8 cellular contexts compared by ENCODE assay signal in the genomic region with DNA sequence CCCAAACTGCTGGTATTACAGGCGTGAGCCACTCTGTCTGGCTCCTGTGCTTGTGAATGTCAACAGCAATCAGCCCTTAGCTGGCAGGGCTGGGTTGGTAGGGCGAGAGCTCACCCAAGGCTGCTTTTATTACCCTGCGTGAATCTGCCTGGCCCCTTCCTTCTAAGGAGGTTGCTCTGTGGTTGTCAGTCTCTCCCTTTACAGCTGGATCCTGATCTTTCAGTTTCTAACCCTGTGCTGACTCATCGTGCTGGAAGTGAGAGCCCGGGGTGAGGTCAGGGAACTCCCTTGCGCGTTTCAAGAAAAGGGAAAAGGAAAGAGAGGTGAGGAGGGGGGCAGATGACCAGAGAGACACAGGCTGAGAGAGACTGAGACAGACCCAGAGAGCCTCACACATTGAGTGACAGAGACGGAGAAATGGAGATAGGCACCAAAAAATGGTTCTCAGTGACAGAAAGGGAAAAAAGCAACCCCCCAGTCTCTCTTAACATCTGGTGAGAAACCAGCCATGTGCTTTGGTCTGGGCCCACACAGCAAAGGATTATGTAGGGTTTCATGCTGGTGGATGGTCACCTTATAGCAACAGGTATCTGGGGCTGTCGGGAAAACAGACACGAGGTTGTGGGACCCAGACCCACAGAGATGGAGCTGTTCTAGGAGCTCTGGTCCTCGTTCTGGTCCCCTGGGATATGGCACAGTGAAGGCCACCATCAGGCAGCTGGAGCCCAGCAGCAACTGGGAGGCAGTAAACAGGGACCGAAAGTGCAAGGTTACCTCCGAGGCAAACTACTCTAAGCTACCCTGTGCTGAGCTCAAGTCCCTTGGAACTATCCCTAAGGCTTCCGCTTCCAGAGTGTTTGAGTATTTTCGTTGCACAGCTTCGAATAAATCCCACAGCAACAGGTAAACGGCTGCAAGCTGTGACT. TPM values are rescaled to one million over a fixed set of nuclear protein-coding genes. Genes with fewer than 3 reads are reported as not detected.
DNase-seq lines count a peak whose midpoint lies in the region; ATAC-seq and TF ChIP-seq lines count a peak whose summit lies in the region.

No MANE protein-coding gene starts in this region.

- H3K27me3 ChIP-seq in gastrocnemius medialis, result no peaks in the 10 kb centered on the region

- CTCF ChIA-PET in activated CD4-positive, alpha-beta memory T cell treated with anti-CD3 and anti-CD28 coated beads for 36 hours (lab: Charles Lee), result interaction anchor here (0.7 to 1.7 kb wide), 2 partner anchors 26 to 146 kb away, joined by 3 read pairs; partner anchors contain the start of gene SLC35E4

- H3K27ac Mint-ChIP-seq in activated CD4-positive, alpha-beta memory T cell treated with anti-CD3 and anti-CD28 coated beads for 36 hours, result peak overlapping the region; percentile 31

- H3K27ac ChIP-seq in gastrocnemius medialis, result peak overlapping the region; percentile 42 to 66 (median 53)

- H3K36me3 ChIP-seq in gastrocnemius medialis, result no peaks in the 10 kb centered on the region

- in situ Hi-C loops in gastrocnemius medialis (cut with MboI; ENCODE audit: low sequenced_read_pairs in 4 of 4), result no loop called here

- H3K4me3 Mint-ChIP-seq in activated CD4-positive, alpha-beta memory T cell treated with anti-CD3 and anti-CD28 coated beads for 36 hours, result no peak overlapping the region

- peaks cover 33% of the 10 kb centered on the region for H3K4me1 Mint-ChIP-seq in activated CD4-positive, alpha-beta memory T cell treated with anti-CD3 and anti-CD28 coated beads for 36 hours (ENCODE audit: low read depth)

- intact Hi-C loops in activated CD4-positive, alpha-beta memory T cell treated with anti-CD3 and anti-CD28 coated beads for 36 hours (cut with micrococcal nuclease), result loop anchor here (10.0 kb wide), 1 partner anchor 215 kb away; the partner anchor contains the start of gene SEC14L2
- intact Hi-C loops in cardiac septum (cut with DNase I), result no loop called here
- intact Hi-C loops in gastrocnemius medialis (cut with DNase I; ENCODE audit: low total_unique reads), result no loop called here

- H3K4me1 ChIP-seq in gastrocnemius medialis, result peaks cover 28 to 31% of the 10 kb centered on the region in 2 donors

- no peaks in the 10 kb centered on the region for H3K9me3 Mint-ChIP-seq in activated CD4-positive, alpha-beta memory T cell treated with anti-CD3 and anti-CD28 coated beads for 36 hours

- ATAC-seq in GM18498 (IDR thresholded peaks at IDR 0.05; ENCODE audit: unreplicated experiment) (peak; percentile 50), gastrocnemius medialis (no peak), GM19328 (IDR thresholded peaks at IDR 0.05; ENCODE audit: unreplicated experiment) (no peak), GM18867 (IDR thresholded peaks at IDR 0.05; ENCODE audit: unreplicated experiment) (no peak)

- H3K36me3 Mint-ChIP-seq in activated CD4-positive, alpha-beta memory T cell treated with anti-CD3 and anti-CD28 coated beads for 36 hours, result no peaks in the 10 kb centered on the region

- DNase-seq in HT-29 (ENCODE audit: low spot score) (peak; percentile 50), cardiac septum (ENCODE audit: low spot score) (peak; percentile 82), gastrocnemius medialis (peak; percentile 24 to 35), NCI-H146 treated with DMSO at 0.1 percent for 48 hours (lab: John Stamatoyannopoulos, UW; ENCODE audit: unreplicated experiment) (no peak)
- peak; percentile 70 for DNase-seq in activated CD4-positive, alpha-beta memory T cell treated with anti-CD3 and anti-CD28 coated beads for 36 hours

- peaks cover 1% of the 10 kb centered on the region for H3K27me3 Mint-ChIP-seq in activated CD4-positive, alpha-beta memory T cell treated with anti-CD3 and anti-CD28 coated beads for 36 hours

- H3K4me3 ChIP-seq in gastrocnemius medialis, result peak overlapping the region in 1 of 4 donors; percentile 13

- TF ChIP-seq POLR2A in gastrocnemius medialis (IDR thresholded peaks at IDR 0.05), result peak in 1 of 2 donors; percentile 34

- no peaks in the 10 kb centered on the region for H3K9me3 ChIP-seq in gastrocnemius medialis

- POLR2A ChIA-PET in activated CD4-positive, alpha-beta memory T cell treated with anti-CD3 and anti-CD28 coated beads for 36 hours (lab: Charles Lee), result interaction anchor here (0.5 to 1.1 kb wide), 2 partner anchors 34 to 136 kb away, joined by 3 to 4 read pairs; no protein-coding TSS in a partner anchor

- TF ChIP-seq CTCF in gastrocnemius medialis (IDR thresholded peaks at IDR 0.05 in 4 of 5, conservative IDR thresholded peaks at IDR 0.05 in 1 of 5), result no peak

RNA-seq across cellular contexts. Expression of gene TCN2, which starts 2.5 kb away (rescaled TPM):
- 13.2 and 19.0 TPM in 2 replicates for total RNA-seq in HT-29 (2014; rRNA removed; shearing (Covaris generic))
- under 1 TPM; 0.19 to 0.31 TPM for total RNA-seq in activated CD4-positive, alpha-beta memory T cell treated with anti-CD3 and anti-CD28 coated beads for 36 hours
- total RNA-seq in cardiac septum, result 10.3 TPM
- 10 to 100 TPM in 3 of 4 donors, 1 to 10 TPM in 1; 5.1 to 12.8 (median 11.7) TPM for total RNA-seq in gastrocnemius medialis

RNA-seq across cellular contexts. Expression of gene PES1, which starts 17.8 kb away (rescaled TPM):
- total RNA-seq in HT-29 (2014; rRNA removed; shearing (Covaris generic)), result 73.9 and 74.0 TPM in 2 replicates
- total RNA-seq in activated CD4-positive, alpha-beta memory T cell treated with anti-CD3 and anti-CD28 coated beads for 36 hours, result 10 to 100 TPM; 99.3 to 99.6 TPM
- total RNA-seq in cardiac septum, result 28.1 TPM
- total RNA-seq in gastrocnemius medialis, result 10 to 100 TPM; 56.3 to 72.0 (median 65.8) TPM

RNA-seq across cellular contexts. Expression of gene SLC35E4, which starts 26.1 kb away (rescaled TPM):
- 14.2 and 22.1 TPM in 2 replicates for total RNA-seq in HT-29 (2014; rRNA removed; shearing (Covaris generic))
- total RNA-seq in activated CD4-positive, alpha-beta memory T cell treated with anti-CD3 and anti-CD28 coated beads for 36 hours, result 1 to 10 TPM; 5.2 to 5.9 TPM
- total RNA-seq in cardiac septum (4.2 TPM), gastrocnemius medialis (10 to 100 TPM in 2 of 4 donors, 1 to 10 TPM in 2; 8.5 to 19.3 (median 10.9) TPM)

RNA-seq across cellular contexts. Expression of gene GAL3ST1, which starts 35.1 kb away (rescaled TPM):
- 7.8 and 8.1 TPM in 2 replicates for total RNA-seq in HT-29 (2014; rRNA removed; shearing (Covaris generic))
- not detected for total RNA-seq in activated CD4-positive, alpha-beta memory T cell treated with anti-CD3 and anti-CD28 coated beads for 36 hours
- 0.32 TPM for total RNA-seq in cardiac septum
- total RNA-seq in gastrocnemius medialis, result 1 to 10 TPM in 2 of 4 donors, under 1 TPM in 2; 0.29 to 2.0 (median 1.2) TPM

RNA-seq across cellular contexts. Expression of gene DUSP18, which starts 58.2 kb away (rescaled TPM):
- total RNA-seq in HT-29 (2014; rRNA removed; shearing (Covaris generic)), result 8.3 and 8.5 TPM in 2 replicates
- 10 to 100 TPM in 1 of 2 experiments, 1 to 10 TPM in 1; 9.2 to 10.6 TPM for total RNA-seq in activated CD4-positive, alpha-beta memory T cell treated with anti-CD3 and anti-CD28 coated beads for 36 hours
- total RNA-seq in cardiac septum, result 3.4 TPM
- 1 to 10 TPM in 3 of 4 donors, under 1 TPM in 1; 0.82 to 4.3 (median 2.0) TPM for total RNA-seq in gastrocnemius medialis
